19 cellular contexts compared by ENCODE assay signal in genomic region chr11:44219830-44220778, GRCh38.
DNase-seq lines count a peak whose midpoint lies in the region; ATAC-seq and TF ChIP-seq lines count a peak whose summit lies in the region.
"Had no signal": no experiment of that assay in that cellular context is flagged by ENCODE, and none has a peak within 500 bp of the region (broad histone marks: within the 10 kb centered on the region; RNA-seq: fewer than 3 reads in every experiment).

No MANE protein-coding gene starts in this region.

- ATAC-seq in foreskin keratinocyte: peak; percentile 84
- ATAC-seq: HCT116 had no signal

- no peaks in the 10 kb centered on the region for H3K27me3 Mint-ChIP-seq in MCF 10A (ENCODE audit: insufficient read depth, unreplicated experiment)
- no peaks in the 10 kb centered on the region for H3K27me3 Mint-ChIP-seq in activated naive CD4-positive, alpha-beta T cell treated with anti-CD3 and anti-CD28 coated beads, Interleukin-2, amount 10 ng/mL, durations not matched to agents 7 days and 5 days
- H3K27me3 Mint-ChIP-seq: B cell; CD4-positive, CD25-positive, alpha-beta regulatory T cell had no signal

- H3K4me3 ChIP-seq in breast epithelium (no peak overlapping the region), thyroid gland (replicated peaks in 1 of 3) (no peak overlapping the region)
- H3K4me3 ChIP-seq: PC-9, SJSA1 had no signal

- H3K36me3 ChIP-seq in breast epithelium (no peaks in the 10 kb centered on the region), thyroid gland (no peaks in the 10 kb centered on the region)
- H3K36me3 ChIP-seq: SJSA1 had no signal

- no peaks in the 10 kb centered on the region for H3K9me3 Mint-ChIP-seq in MCF 10A (ENCODE audit: unreplicated experiment)
- no peaks in the 10 kb centered on the region for H3K9me3 Mint-ChIP-seq in activated naive CD4-positive, alpha-beta T cell treated with anti-CD3 and anti-CD28 coated beads, Interleukin-2, amount 10 ng/mL, durations not matched to agents 7 days and 5 days
- H3K9me3 Mint-ChIP-seq: CD4-positive, CD25-positive, alpha-beta regulatory T cell had no signal

- H3K4me1 Mint-ChIP-seq in MCF 10A (ENCODE audit: insufficient read depth, unreplicated experiment): peaks cover 8% of the 10 kb centered on the region
- no peaks in the 10 kb centered on the region for H3K4me1 Mint-ChIP-seq in activated naive CD4-positive, alpha-beta T cell treated with anti-CD3 and anti-CD28 coated beads, Interleukin-2, amount 10 ng/mL, durations not matched to agents 7 days and 5 days
- H3K4me1 Mint-ChIP-seq: B cell had no signal

- DNase-seq in MCF 10A (ENCODE audit: unreplicated experiment) (peak; percentile 6), breast epithelium (ENCODE audit: low spot score in 2 of 2) (no peak), amniotic epithelial cell (ENCODE audit: low read depth) (peak; percentile 35), foreskin keratinocyte (peak in 1 of 2 donors; percentile 52), thyroid gland (peak in 1 of 2 donors; percentile 50), HEK293T (ENCODE audit: extremely low spot score) (no peak), NCI-H2107 treated with DMSO at 0.1 percent for 48 hours (lab: John Stamatoyannopoulos, UW; ENCODE audit: unreplicated experiment) (no peak)
- DNase-seq in activated naive CD4-positive, alpha-beta T cell treated with anti-CD3 and anti-CD28 coated beads, Interleukin-2, amount 10 ng/mL, durations not matched to agents 7 days and 5 days: no peak
- DNase-seq: Caco-2; CD4-positive, CD25-positive, alpha-beta regulatory T cell; NCI-H187 treated with DMSO at 0.1 percent for 48 hours; NCI-H2171; NCI-H82; PC-9 had no signal

- no peaks in the 10 kb centered on the region for H3K4me1 ChIP-seq in breast epithelium
- no peaks in the 10 kb centered on the region for H3K4me1 ChIP-seq in foreskin keratinocyte
- H3K4me1 ChIP-seq in thyroid gland: peaks cover 21 to 24% of the 10 kb centered on the region in 2 donors
- H3K4me1 ChIP-seq: Caco-2 had no signal

- H3K9me3 ChIP-seq in breast epithelium: no peaks in the 10 kb centered on the region
- H3K9me3 ChIP-seq in thyroid gland: no peaks in the 10 kb centered on the region
- H3K9me3 ChIP-seq: Caco-2, SJSA1 had no signal

- H3K4me3 Mint-ChIP-seq in MCF 10A (ENCODE audit: unreplicated experiment): no peak overlapping the region
- no peak overlapping the region for H3K4me3 Mint-ChIP-seq in activated naive CD4-positive, alpha-beta T cell treated with anti-CD3 and anti-CD28 coated beads, Interleukin-2, amount 10 ng/mL, durations not matched to agents 7 days and 5 days
- H3K4me3 Mint-ChIP-seq: B cell; CD4-positive, CD25-positive, alpha-beta regulatory T cell had no signal

- intact Hi-C loops in MCF 10A (cut with micrococcal nuclease): no loop called here
- intact Hi-C loops in breast epithelium (cut with DNase I; ENCODE audit: low total_unique reads): no loop called here
- intact Hi-C loops in thyroid gland (cut with DNase I): no loop called here

- H3K27me3 ChIP-seq in breast epithelium (no peaks in the 10 kb centered on the region), foreskin keratinocyte (no peaks in the 10 kb centered on the region), thyroid gland (no peaks in the 10 kb centered on the region)
- H3K27me3 ChIP-seq: SJSA1 had no signal

- BruUV-seq in MCF 10A (replicated peaks; lab: Mats Ljungman, UMichigan): no TSS peak

- TF ChIP-seq CTCF in MCF 10A (IDR thresholded peaks at IDR 0.05; ENCODE audit: unreplicated experiment) (no peak), breast epithelium (IDR thresholded peaks at IDR 0.05) (no peak), foreskin keratinocyte (conservative IDR thresholded peaks at IDR 0.05) (no peak), thyroid gland (IDR thresholded peaks at IDR 0.05) (no peak)

- H3K27ac ChIP-seq in breast epithelium (no peak overlapping the region), foreskin keratinocyte (no peak overlapping the region), thyroid gland (peak overlapping the region; percentile 2 to 39 (median 30))
- H3K27ac ChIP-seq: 22Rv1, KMS-11, PC-9, SJSA1 had no signal

- CTCF ChIA-PET in MCF 10A (lab: Yijun Ruan, JAX): interaction anchor here (0.5 to 1.3 kb wide), 3 partner anchors 49 to 126 kb away, joined by 3 to 6 read pairs (median 3); no protein-coding TSS in a partner anchor
- CTCF ChIA-PET in HEK293T (lab: Yijun Ruan, JAX): interaction anchor here (1.0 kb wide), 1 partner anchor 126 kb away, joined by 4 read pairs; no protein-coding TSS in a partner anchor
- CTCF ChIA-PET in activated naive CD4-positive, alpha-beta T cell treated with anti-CD3 and anti-CD28 coated beads, Interleukin-2, amount 10 ng/mL, durations not matched to agents 7 days and 5 days (lab: Charles Lee): interaction anchor here (1.6 kb wide), 1 partner anchor 10 kb away, joined by 3 read pairs; no protein-coding TSS in a partner anchor

- WGBS in thyroid gland, 2 donors: 50 to 60% methylated on average over 4 of the region's 4 CpGs

- H3K27ac Mint-ChIP-seq in MCF 10A (ENCODE audit: low read depth, unreplicated experiment): no peak overlapping the region
- H3K27ac Mint-ChIP-seq in activated naive CD4-positive, alpha-beta T cell treated with anti-CD3 and anti-CD28 coated beads, Interleukin-2, amount 10 ng/mL, durations not matched to agents 7 days and 5 days: no peak overlapping the region
- H3K27ac Mint-ChIP-seq: B cell; CD4-positive, CD25-positive, alpha-beta regulatory T cell had no signal

- H3K36me3 Mint-ChIP-seq in MCF 10A (ENCODE audit: insufficient read depth, unreplicated experiment): peaks cover 7% of the 10 kb centered on the region
- peaks cover 4% of the 10 kb centered on the region for H3K36me3 Mint-ChIP-seq in activated naive CD4-positive, alpha-beta T cell treated with anti-CD3 and anti-CD28 coated beads, Interleukin-2, amount 10 ng/mL, durations not matched to agents 7 days and 5 days

- TF ChIP-seq POLR2A in breast epithelium (IDR thresholded peaks at IDR 0.05): no peak
- TF ChIP-seq POLR2A in thyroid gland (IDR thresholded peaks at IDR 0.05): no peak

- POLR2A ChIA-PET in MCF 10A (lab: Yijun Ruan, JAX): interaction anchor here (0.6 to 1.1 kb wide), 3 partner anchors 16 to 33 kb away, joined by 3 read pairs; no protein-coding TSS in a partner anchor
- POLR2A ChIA-PET in HEK293T (lab: Yijun Ruan, JAX): no interaction called here

TF ChIP-seq in HEK293T, 16 proteins besides CTCF, POLR2A, EP300 and RAD21:
- TF ChIP-seq TARDBP (IDR thresholded peaks at IDR 0.05) (no peak), ZNF384 (IDR thresholded peaks at IDR 0.05) (no peak), BHLHE40 (IDR thresholded peaks at IDR 0.05; ENCODE audit: borderline replicate concordance) (no peak), HDGF (IDR thresholded peaks at IDR 0.05; ENCODE audit: borderline replicate concordance) (no peak), SUZ12 (IDR thresholded peaks at IDR 0.05) (no peak), CTBP1 (IDR thresholded peaks at IDR 0.05; ENCODE audit: borderline replicate concordance) (no peak), LEF1 (IDR thresholded peaks at IDR 0.05; ENCODE audit: borderline replicate concordance) (no peak), NFRKB (IDR thresholded peaks at IDR 0.05) (no peak), ELF4 (IDR thresholded peaks at IDR 0.05) (no peak), PKNOX1 (IDR thresholded peaks at IDR 0.05) (no peak)
TF ChIP-seq in HEK293T: peak in this region for 0.

Comparison
In these comparisons a context has a peak if more than half of its experiments do, and no peak if none do; other contexts are left out.
1. DNase-seq: peak in MCF 10A (single experiment) and amniotic epithelial cell (single experiment); none in breast epithelium (0 of 2), HEK293T (single experiment), NCI-H2107 treated with DMSO at 0.1 percent for 48 hours (single experiment) and activated naive CD4-positive, alpha-beta T cell treated with anti-CD3 and anti-CD28 coated beads, Interleukin-2, amount 10 ng/mL, durations not matched to agents 7 days and 5 days (single experiment).
2. H3K27ac ChIP-seq: peak in thyroid gland (3 of 3); none in breast epithelium (0 of 2) and foreskin keratinocyte (single experiment).